21 cellular contexts compared by ENCODE assay signal in genomic region chr14:54502602-54503001, GRCh38. TPM values are rescaled to one million over a fixed set of nuclear protein-coding genes. Genes with fewer than 3 reads are reported as not detected.
DNase-seq lines count a peak whose midpoint lies in the region; ATAC-seq, FAIRE-seq and TF ChIP-seq lines count a peak whose summit lies in the region.
"Had no signal": no experiment of that assay in that cellular context is flagged by ENCODE, and none has a peak within 500 bp of the region (broad histone marks: within the 10 kb centered on the region; RNA-seq: fewer than 3 reads in every experiment).

No MANE protein-coding gene starts in this region.

- H3K9me3 Mint-ChIP-seq in activated naive CD4-positive, alpha-beta T cell treated with anti-CD3 and anti-CD28 coated beads, Interleukin-2, amount 50 U/mL, for 72 hours: no peaks in the 10 kb centered on the region
- H3K9me3 Mint-ChIP-seq: activated naive CD4-positive, alpha-beta T cell treated with anti-CD3 and anti-CD28 coated beads, Interleukin-2, amount 10 ng/mL, durations not matched to agents 7 days and 5 days; stimulated activated memory B cell treated with anti-CD40 and anti-IgM and Interleukin-4, amounts not matched to agents 10 μg/mL and 1 μg/mL and 100 μg/mL, for 72 hours had no signal

- intact Hi-C loops in GM12878 (cut with micrococcal nuclease; ENCODE audit: unreplicated experiment): loop anchor here (2.0 kb wide), 1 partner anchor 272 kb away; no protein-coding TSS in a partner anchor

- CTCF ChIA-PET in GM12878 (lab: Yijun Ruan, JAX): interaction anchor here (1.3 to 1.4 kb wide), 2 partner anchors 11 to 58 kb away, joined by 3 to 4 read pairs; no protein-coding TSS in a partner anchor

- no peaks in the 10 kb centered on the region for H3K9me3 ChIP-seq in GM12878 (replicated peaks; ENCODE audit: control insufficient read depth, insufficient read depth, low read length)
- no peaks in the 10 kb centered on the region for H3K9me3 ChIP-seq in upper lobe of left lung
- H3K9me3 ChIP-seq: esophagus squamous epithelium, heart right ventricle, transverse colon had no signal

- H3K36me3 ChIP-seq in GM12878 (ENCODE audit: control insufficient read depth in 2 of 2, insufficient read depth in 2 of 2, low read length in 1 of 2) (no peaks in the 10 kb centered on the region), upper lobe of left lung (no peaks in the 10 kb centered on the region)
- H3K36me3 ChIP-seq: esophagus squamous epithelium, heart right ventricle, transverse colon had no signal

- no peak overlapping the region; the same call in 1 of the 2 replicates for H2AFZ ChIP-seq in GM12878 (ENCODE audit: control insufficient read depth, low read depth, low read length)

- TF ChIP-seq RAD21 in GM12878 (IDR thresholded peaks at IDR 0.05; ENCODE audit: insufficient read depth, low read depth, low read length): no peak

- H3K36me3 Mint-ChIP-seq in activated naive CD4-positive, alpha-beta T cell treated with anti-CD3 and anti-CD28 coated beads, Interleukin-2, amount 50 U/mL, for 72 hours: no peaks in the 10 kb centered on the region
- H3K36me3 Mint-ChIP-seq: activated naive CD4-positive, alpha-beta T cell treated with anti-CD3 and anti-CD28 coated beads, Interleukin-2, amount 10 ng/mL, durations not matched to agents 7 days and 5 days; stimulated activated memory B cell treated with anti-CD40 and anti-IgM and Interleukin-4, amounts not matched to agents 10 μg/mL and 1 μg/mL and 100 μg/mL, for 72 hours had no signal

- H3K4me3 ChIP-seq in GM12878 (no peak overlapping the region), upper lobe of left lung (no peak overlapping the region)
- H3K4me3 ChIP-seq: dorsolateral prefrontal cortex, esophagus squamous epithelium, heart right ventricle, SK-N-MC, transverse colon had no signal

- H4K20me1 ChIP-seq in GM12878 (ENCODE audit: control insufficient read depth, insufficient read depth): no peaks in the 10 kb centered on the region

- no peak overlapping the region for H3K9ac ChIP-seq in GM12878 (ENCODE audit: control insufficient read depth, insufficient read depth, low read length)

- BruUV-seq in GM12878 (replicated peaks; lab: Mats Ljungman, UMichigan): no TSS peak

- TF ChIP-seq POLR2A in GM12878 (IDR thresholded peaks at IDR 0.05; ENCODE audit: low read depth, low read length) (no peak), upper lobe of left lung (IDR thresholded peaks at IDR 0.05) (no peak)

- in situ Hi-C loops in GM12878 (cut with MboI): no loop called here

- H3K4me2 ChIP-seq in GM12878 (ENCODE audit: control insufficient read depth, insufficient read depth): no peak overlapping the region

- 30% methylated on average over 2 of the region's 2 CpGs for WGBS in GM12878 (ENCODE audit: insufficient coverage, insufficient replicate concordance, low lambda C conversion rate, missing lambda C conversion rate)
- 35 to 44% methylated on average over 1 to 2 of the region's 2 CpGs for WGBS in upper lobe of left lung, 2 donors

- H3K4me1 ChIP-seq in GM12878 (ENCODE audit: control insufficient read depth, insufficient read depth, low read length) (no peaks in the 10 kb centered on the region), upper lobe of left lung (no peaks in the 10 kb centered on the region)
- H3K4me1 ChIP-seq: esophagus squamous epithelium had no signal

- RAD21 ChIA-PET in GM12878 (lab: Charles Lee; ENCODE audit: unreplicated experiment): no interaction called here

- no peak for FAIRE-seq in GM12878 (lab: Jason Lieb, UNC)
- FAIRE-seq: islet of Langerhans had no signal

- H3K79me2 ChIP-seq in GM12878 (ENCODE audit: control insufficient read depth, insufficient read depth, low read length): no peaks in the 10 kb centered on the region

- TF ChIP-seq CTCF in GM12878 (IDR thresholded peaks at IDR 0.05 in 2 of 3, conservative IDR thresholded peaks at IDR 0.05 in 1 of 3; ENCODE audit: control insufficient read depth in 2 of 3, extremely low read depth in 1 of 3, insufficient read depth in 1 of 3, low read depth in 3 of 3, low read length in 3 of 3) (no peak), upper lobe of left lung (IDR thresholded peaks at IDR 0.05) (no peak)

- no peak for DNase-seq in activated naive CD4-positive, alpha-beta T cell treated with anti-CD3 and anti-CD28 coated beads, Interleukin-2, amount 50 U/mL, for 72 hours (ENCODE audit: low spot score in 2 of 2)
- DNase-seq in activated naive CD4-positive, alpha-beta T cell (lab: John Stamatoyannopoulos, UW): no peak
- DNase-seq in MV-4-11 (lab: John Stamatoyannopoulos, UW) (peak; percentile 69), GM12878 (ENCODE audit: low read depth, low spot score) (no peak), upper lobe of left lung (no peak), T-helper 9 cell (no peak)
- DNase-seq: ACHN; activated naive CD4-positive, alpha-beta T cell treated with anti-CD3 and anti-CD28 coated beads, Interleukin-2, amount 10 ng/mL, durations not matched to agents 7 days and 5 days; COR-L47; dorsolateral prefrontal cortex; esophagus squamous epithelium; heart right ventricle; mesendoderm; NCI-H1436; NCI-H345; transverse colon had no signal

- H3K27me3 ChIP-seq in GM12878 (replicated peaks in 1 of 2; ENCODE audit: control insufficient read depth in 2 of 2, insufficient read depth in 2 of 2, low read length in 1 of 2) (no peaks in the 10 kb centered on the region), upper lobe of left lung (no peaks in the 10 kb centered on the region)
- H3K27me3 ChIP-seq: dorsolateral prefrontal cortex, esophagus squamous epithelium, transverse colon had no signal

- no peak overlapping the region for H3K27ac Mint-ChIP-seq in activated naive CD4-positive, alpha-beta T cell treated with anti-CD3 and anti-CD28 coated beads, Interleukin-2, amount 50 U/mL, for 72 hours
- H3K27ac Mint-ChIP-seq: activated naive CD4-positive, alpha-beta T cell treated with anti-CD3 and anti-CD28 coated beads, Interleukin-2, amount 10 ng/mL, durations not matched to agents 7 days and 5 days; stimulated activated memory B cell treated with anti-CD40 and anti-IgM and Interleukin-4, amounts not matched to agents 10 μg/mL and 1 μg/mL and 100 μg/mL, for 72 hours had no signal

- SMC1A ChIA-PET in GM12878 (lab: Charles Lee; ENCODE audit: uncharacterized antibody, unreplicated experiment): no interaction called here

- ATAC-seq in activated naive CD4-positive, alpha-beta T cell treated with anti-CD3 and anti-CD28 coated beads, Interleukin-2, amount 50 U/mL, for 72 hours: peak; percentile 39 to 69
- ATAC-seq in GM12878 (peak; percentile 29; the same call in 2 of the 3 replicates), upper lobe of left lung (ENCODE audit: low FRiP score in 2 of 2) (peak; percentile 39 to 63), HG02642 (IDR thresholded peaks at IDR 0.05; ENCODE audit: poor library complexity, unreplicated experiment) (no peak), GM18868 (IDR thresholded peaks at IDR 0.05; ENCODE audit: unreplicated experiment) (no peak)
- ATAC-seq: stimulated activated memory B cell treated with anti-CD40 and anti-IgM and Interleukin-4, amounts not matched to agents 10 μg/mL and 1 μg/mL and 100 μg/mL, for 72 hours had no signal

- TF ChIP-seq EP300 in GM12878 (IDR thresholded peaks at IDR 0.05; ENCODE audit: borderline replicate concordance in 1 of 2, control insufficient read depth in 1 of 2, low read depth in 2 of 2, low read length in 2 of 2) (no peak), upper lobe of left lung (IDR thresholded peaks at IDR 0.05) (no peak)

- H3K27ac ChIP-seq in GM12878 (ENCODE audit: control insufficient read depth, insufficient read depth) (no peak overlapping the region), upper lobe of left lung (no peak overlapping the region)
- H3K27ac ChIP-seq: dorsolateral prefrontal cortex, esophagus squamous epithelium, SK-N-MC, transverse colon had no signal

- POLR2A ChIA-PET in GM12878 (lab: Charles Lee): no interaction called here

RNA-seq across cellular contexts. Expression of gene CGRRF1, which starts 7.1 kb away (rescaled TPM):
- total RNA-seq in activated naive CD4-positive, alpha-beta T cell treated with anti-CD3 and anti-CD28 coated beads, Interleukin-2, amount 50 U/mL, for 72 hours: 10 to 100 TPM in 1 of 2 donors, 1 to 10 TPM in 1; 8.4 to 17.7 TPM
- 12.5 and 13.8 TPM in 2 replicates for total RNA-seq in GM12878 (2013; cell fraction: nucleolus; rRNA removed)
- total RNA-seq in GM12878 (2014; rRNA removed) (8.0 and 10.6 TPM in 2 replicates), GM12878 (2014; rRNA removed; fragmentation: Illumina TruSeq; extraction: Trizol) (9.2 and 10.0 TPM in 2 replicates), GM12878 (2021) (12.2 and 14.1 TPM in 2 replicates), upper lobe of left lung (10 to 100 TPM in 4 of 6 donors, 1 to 10 TPM in 2; 2.1 to 24.0 (median 16.7) TPM)
- polyA plus RNA-seq in GM12878 (2011; ENCODE audit: low read depth): 11.4 TPM
- polyA plus RNA-seq in GM12878 (2011; rRNA removed) (14.8 and 16.9 TPM in 2 replicates), GM12878 (2014; fragmentation: Illumina TruSeq; extraction: Trizol) (8.7 and 14.2 TPM in 2 replicates), GM12878 (2014; fragmentation: Nextera tagmentation; extraction: Ambion mirVana) (10 to 100 TPM; 32.1 to 47.7 TPM), GM12878 (2014; rRNA removed) (5.5 and 6.9 TPM in 2 replicates), GM12878 (2016; fragmentation: Nextera tagmentation; extraction: Ambion mirVana) (10 to 100 TPM; 19.6 to 20.6 TPM)
- polyA plus RNA-seq in GM12878 (2011; cell fraction: cytosol; rRNA removed): 4.2 and 4.4 TPM in 2 replicates
- polyA plus RNA-seq in GM12878 (2011; cell fraction: nucleus; rRNA removed): 5.7 and 6.1 TPM in 2 replicates
- 9.8 and 11.5 TPM in 2 replicates for polyA plus RNA-seq in GM12878 (2012)
- polyA minus RNA-seq in GM12878 (2011; rRNA and poly(A)+ RNA removed): 5.2 and 5.7 TPM in 2 replicates
- polyA minus RNA-seq in GM12878 (2011; cell fraction: cytosol; rRNA and poly(A)+ RNA removed): 0.62 and 4.3 TPM in 2 replicates
- 3.4 and 5.7 TPM in 2 replicates for polyA minus RNA-seq in GM12878 (2011; cell fraction: nucleus; rRNA and poly(A)+ RNA removed)

RNA-seq across cellular contexts. Expression of gene GMFB, which starts 13.8 kb away (rescaled TPM):
- total RNA-seq in activated naive CD4-positive, alpha-beta T cell treated with anti-CD3 and anti-CD28 coated beads, Interleukin-2, amount 50 U/mL, for 72 hours: 10 to 100 TPM; 21.4 to 29.0 TPM
- total RNA-seq in GM12878 (2013; cell fraction: nucleolus; rRNA removed): 92.7 and 93.3 TPM in 2 replicates
- total RNA-seq in GM12878 (2014; rRNA removed) (42.4 and 63.9 TPM in 2 replicates), GM12878 (2014; rRNA removed; fragmentation: Illumina TruSeq; extraction: Trizol) (58.2 and 59.7 TPM in 2 replicates), GM12878 (2021) (51.3 and 52.5 TPM in 2 replicates), upper lobe of left lung (10 to 100 TPM; 18.0 to 72.4 (median 43.9) TPM)
- 9.1 TPM for polyA plus RNA-seq in GM12878 (2011; ENCODE audit: low read depth)
- polyA plus RNA-seq in GM12878 (2011; rRNA removed) (32.8 and 56.3 TPM in 2 replicates), GM12878 (2014; fragmentation: Illumina TruSeq; extraction: Trizol) (50.2 and 69.5 TPM in 2 replicates), GM12878 (2014; fragmentation: Nextera tagmentation; extraction: Ambion mirVana) (10 to 100 TPM; 29.8 to 51.9 TPM), GM12878 (2014; rRNA removed) (29.3 and 32.8 TPM in 2 replicates), GM12878 (2016; fragmentation: Nextera tagmentation; extraction: Ambion mirVana) (10 to 100 TPM; 68.0 to 71.0 TPM)
- polyA plus RNA-seq in GM12878 (2011; cell fraction: cytosol; rRNA removed): 6.9 and 8.2 TPM in 2 replicates
- 14.8 and 15.0 TPM in 2 replicates for polyA plus RNA-seq in GM12878 (2011; cell fraction: nucleus; rRNA removed)
- polyA plus RNA-seq in GM12878 (2012): 18.4 and 22.7 TPM in 2 replicates
- polyA minus RNA-seq in GM12878 (2011; rRNA and poly(A)+ RNA removed): 21.4 and 23.6 TPM in 2 replicates
- 5.5 and 9.7 TPM in 2 replicates for polyA minus RNA-seq in GM12878 (2011; cell fraction: cytosol; rRNA and poly(A)+ RNA removed)
- polyA minus RNA-seq in GM12878 (2011; cell fraction: nucleus; rRNA and poly(A)+ RNA removed): 22.6 and 26.9 TPM in 2 replicates

Comparison
In these comparisons a context has a peak if more than half of its experiments do, and no peak if none do; other contexts are left out.
1. ATAC-seq: peak in activated naive CD4-positive, alpha-beta T cell treated with anti-CD3 and anti-CD28 coated beads, Interleukin-2, amount 50 U/mL, for 72 hours (2 of 2), GM12878 (single experiment) and upper lobe of left lung (2 of 2); none in HG02642 (single experiment) and GM18868 (single experiment).